ENCODE assay signal across 15 cellular contexts in genomic region chr5:159350644-159351043, GRCh38. TPM values are rescaled to one million over a fixed set of nuclear protein-coding genes. Genes with fewer than 3 reads are reported as not detected.
"Had no signal": no experiment of that assay in that cellular context is flagged by ENCODE, and none has a peak within 500 bp of the region (broad histone marks: within the 10 kb centered on the region; RNA-seq: fewer than 3 reads in every experiment).

No MANE protein-coding gene starts in this region.

RNA-seq across cellular contexts. Expression of gene IL12B, which starts 20.4 kb away (rescaled TPM):
- total RNA-seq: stomach, subcutaneous adipose tissue, suprapubic skin, temporal lobe, testis, thoracic aorta, thyroid gland, tibial nerve, transverse colon, upper lobe of left lung, upper lobe of right lung, ureter, urinary bladder, uterus, vagina had no signal
- polyA plus RNA-seq: urinary bladder had no signal
